Comparison of ENCODE assay signal across 1 cellular context in the genomic region with DNA sequence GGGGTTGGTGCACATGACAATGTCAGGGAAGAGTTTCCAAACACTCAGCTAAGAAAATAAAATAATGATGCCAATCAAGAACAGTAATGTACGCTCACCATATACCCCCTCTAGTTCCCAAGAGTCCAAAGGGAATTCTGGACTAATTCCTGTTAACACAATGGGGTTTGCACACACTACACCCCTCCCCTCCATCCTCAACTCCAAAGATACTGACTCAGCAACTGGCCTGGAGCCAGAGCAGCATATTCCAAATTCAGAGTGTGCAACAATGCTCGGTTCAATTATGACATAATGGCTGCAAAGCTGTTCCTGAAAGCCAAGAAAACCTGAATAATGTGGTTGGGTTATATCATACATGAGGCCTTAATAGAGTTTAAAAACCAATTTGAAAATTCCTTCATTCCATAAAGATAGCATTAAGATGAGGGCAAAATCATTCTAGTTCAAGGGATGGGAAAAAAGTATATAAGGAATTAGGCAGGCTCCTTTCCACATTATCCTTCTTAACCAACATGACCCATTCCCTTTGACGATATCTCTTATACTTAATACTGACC.
TF ChIP-seq lines count a peak whose summit lies in the region.

No MANE protein-coding gene starts in this region.

TF ChIP-seq in K562, 482 proteins besides CTCF, POLR2A, EP300 and RAD21:
- TF ChIP-seq ZBTB34 (CRISPR knock-in tag; IDR thresholded peaks at IDR 0.05) (no peak), NFIC (IDR thresholded peaks at IDR 0.05) (peak; percentile 90), NFE2 (IDR thresholded peaks at IDR 0.05; ENCODE audit: low read depth) (peak; percentile 44), CHD4 (IDR thresholded peaks at IDR 0.05; ENCODE audit: insufficient read depth, insufficient replicate concordance, low read depth, low read length, poor library complexity, severe bottlenecking) (no peak), SREBF2 (CRISPR knock-in tag; IDR thresholded peaks at IDR 0.05) (no peak), CSDE1 (IDR thresholded peaks at IDR 0.05) (no peak), PRDM10 (IDR thresholded peaks at IDR 0.05; ENCODE audit: partially characterized antibody) (peak; percentile 80), ZNF316 (IDR thresholded peaks at IDR 0.05) (peak; percentile 92), ZBTB43 (CRISPR knock-in tag; IDR thresholded peaks at IDR 0.05) (no peak), JUND (IDR thresholded peaks at IDR 0.05; ENCODE audit: borderline replicate concordance, low read depth, low read length) (peak; percentile 48; the same call in 1 of the 2 replicates), JUND (tag; IDR thresholded peaks at IDR 0.05; ENCODE audit: borderline replicate concordance, low read depth, low read length) (peak; percentile 43; the same call in 1 of the 3 replicates), MAFF (IDR thresholded peaks at IDR 0.05; ENCODE audit: low read length) (peak; percentile 76), FOSL1 (tag; conservative IDR thresholded peaks at IDR 0.05) (peak; percentile 53), BDP1 (IDR thresholded peaks at IDR 0.05; ENCODE audit: insufficient read depth, insufficient read length) (no peak), C11orf30 (IDR thresholded peaks at IDR 0.05; ENCODE audit: low read depth) (peak; percentile 91), MAFK (IDR thresholded peaks at IDR 0.05; ENCODE audit: low read length) (peak; percentile 79), MAFG (tag; conservative IDR thresholded peaks at IDR 0.05) (peak; percentile 86)
